Comparison of ENCODE assay signal across 14 cellular contexts in the genomic region with DNA sequence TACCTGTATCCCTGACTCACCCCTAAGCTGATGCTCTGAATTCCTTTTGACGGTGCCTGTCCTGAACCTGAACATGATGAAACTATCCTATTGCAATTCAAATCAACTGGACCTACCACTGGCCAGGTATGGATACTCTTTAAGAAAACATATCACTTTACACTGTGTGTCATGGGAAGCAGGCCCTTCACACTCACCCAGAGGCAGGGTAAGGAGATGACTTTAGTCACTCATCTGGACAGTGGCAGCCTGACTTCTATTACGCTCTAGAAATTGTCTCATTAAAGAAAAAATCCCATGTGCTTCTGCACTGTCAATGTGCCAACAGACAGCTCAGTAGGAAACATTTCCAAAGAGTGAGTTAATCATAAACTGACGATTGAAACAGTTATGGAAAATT.
DNase-seq lines count a peak whose midpoint lies in the region; FAIRE-seq and TF ChIP-seq lines count a peak whose summit lies in the region.
"Had no signal": no experiment of that assay in that cellular context is flagged by ENCODE, and none has a peak within 500 bp of the region (broad histone marks: within the 10 kb centered on the region; RNA-seq: fewer than 3 reads in every experiment).

No MANE protein-coding gene starts in this region.

- no peak for FAIRE-seq in small intestine (lab: Jason Lieb, UNC)

- H3K27me3 ChIP-seq in mammary epithelial cell (ENCODE audit: insufficient read depth, low read length) (no peaks in the 10 kb centered on the region), small intestine (ENCODE audit: control insufficient read depth in 2 of 2, insufficient read depth in 2 of 2, low read length in 2 of 2) (no peaks in the 10 kb centered on the region)

- H3K27ac ChIP-seq in mammary epithelial cell (ENCODE audit: insufficient read depth, low read depth, low read length) (no peak overlapping the region), small intestine (ENCODE audit: low read depth in 1 of 2, low read length in 1 of 2) (no peak overlapping the region)
- H3K27ac ChIP-seq: esophagus squamous epithelium had no signal

- H3K36me3 ChIP-seq in mammary epithelial cell (ENCODE audit: insufficient read depth, low read length) (no peaks in the 10 kb centered on the region), small intestine (ENCODE audit: control insufficient read depth in 2 of 2, insufficient read depth in 2 of 2, low read length in 2 of 2) (no peaks in the 10 kb centered on the region)
- H3K36me3 ChIP-seq: esophagus squamous epithelium had no signal

- CTCF ChIA-PET in mammary epithelial cell (lab: Charles Lee; ENCODE audit: low non-redundant PET) = no interaction called here

- H2AFZ ChIP-seq in mammary epithelial cell (ENCODE audit: low read depth, low read length) = peak overlapping the region; percentile 8

- no peak overlapping the region for H3K9ac ChIP-seq in mammary epithelial cell (ENCODE audit: insufficient read depth, low read length)

- no peaks in the 10 kb centered on the region for H3K9me3 ChIP-seq in mammary epithelial cell (replicated peaks; ENCODE audit: insufficient read depth, low read length)
- H3K9me3 ChIP-seq in small intestine (ENCODE audit: control insufficient read depth, low read depth) = no peaks in the 10 kb centered on the region
- H3K9me3 ChIP-seq: esophagus squamous epithelium had no signal

- H3K4me2 ChIP-seq in mammary epithelial cell (ENCODE audit: insufficient read depth, low read depth, low read length) = no peak overlapping the region

- BruUV-seq in mammary epithelial cell (replicated peaks; lab: Mats Ljungman, UMichigan) = no TSS peak

- peak; percentile 16 for DNase-seq in LHCN-M2 (ENCODE audit: low read depth)
- peak; percentile 42 for DNase-seq in mammary epithelial cell
- DNase-seq in fibroblast of the conjunctiva (ENCODE audit: low read depth) = peak; percentile 14
- DNase-seq in small intestine = peak; percentile 21
- DNase-seq in activated CD8-positive, alpha-beta memory T cell treated with anti-CD3 and anti-CD28 coated beads, Interleukin-2, amount 50 U/mL, for 48 hours = no peak
- DNase-seq in posterior vena cava (ENCODE audit: low spot score) = no peak
- DNase-seq in HPDE6-E6E7 (ENCODE audit: extremely low spot score) = no peak
- DNase-seq: activated naive CD8-positive, alpha-beta T cell treated with anti-CD3 and anti-CD28 coated beads, Interleukin-2, amount 10 ng/mL, durations not matched to agents 7 days and 5 days; cerebellar nuclear complex; DMS79 treated with DMSO at 0.1 percent for 48 hours; esophagus squamous epithelium; mesendoderm; NCI-H774 had no signal

- dilution Hi-C loops in mammary epithelial cell (cut with HindIII; ENCODE audit: low sequenced_read_pairs) = no loop called here

- TF ChIP-seq CTCF in mammary epithelial cell (conservative IDR thresholded peaks at IDR 0.05 in 1 of 2, IDR thresholded peaks at IDR 0.05 in 1 of 2; ENCODE audit: extremely low read depth in 1 of 2, insufficient read depth in 1 of 2, low read depth in 1 of 2, low read length in 2 of 2) = no peak

- H3K79me2 ChIP-seq in mammary epithelial cell (ENCODE audit: insufficient read depth, low read length) = no peaks in the 10 kb centered on the region

- in situ Hi-C loops in mammary epithelial cell (cut with MboI; ENCODE audit: low sequenced_read_pairs in 2 of 2) = no loop called here

- H3K4me3 ChIP-seq in mammary epithelial cell (replicated peaks in 1 of 3; ENCODE audit: insufficient read depth in 1 of 3, low read depth in 2 of 3, low read length in 3 of 3) (no peak overlapping the region), small intestine (ENCODE audit: low read depth in 1 of 2, low read length in 2 of 2) (no peak overlapping the region)
- H3K4me3 ChIP-seq: esophagus squamous epithelium, skin epidermis had no signal

- WGBS in mammary epithelial cell (ENCODE audit: low coverage, missing lambda C conversion rate) = 33% methylated on average over 3 of the region's 3 CpGs
- 24 to 49% (median 34%) methylated on average over 3 of the region's 3 CpGs for WGBS in small intestine, 3 donors

- intact Hi-C loops in mammary epithelial cell (cut with micrococcal nuclease) = no loop called here
- intact Hi-C loops in posterior vena cava (cut with DNase I) = no loop called here

- H4K20me1 ChIP-seq in mammary epithelial cell (ENCODE audit: insufficient read depth, low read length) = no peaks in the 10 kb centered on the region

- H3K4me1 ChIP-seq in mammary epithelial cell (ENCODE audit: insufficient read depth, low read length) (peaks cover 4% of the 10 kb centered on the region), small intestine (ENCODE audit: control insufficient read depth in 2 of 2, insufficient read depth in 1 of 2, low read depth in 1 of 2, low read length in 1 of 2) (no peaks in the 10 kb centered on the region)
- H3K4me1 ChIP-seq: esophagus squamous epithelium had no signal

Comparison
In these comparisons a context has a peak if more than half of its experiments do, and no peak if none do; other contexts are left out.
1. DNase-seq: peak in LHCN-M2 (single experiment), mammary epithelial cell (single experiment), fibroblast of the conjunctiva (single experiment) and small intestine (single experiment); none in activated CD8-positive, alpha-beta memory T cell treated with anti-CD3 and anti-CD28 coated beads, Interleukin-2, amount 50 U/mL, for 48 hours (single experiment), posterior vena cava (single experiment) and HPDE6-E6E7 (single experiment).